In genomic region chr7:35047901-35048300, GRCh38 we compare ENCODE assay signal across 8 cellular contexts. TPM values are rescaled to one million over a fixed set of nuclear protein-coding genes. Genes with fewer than 3 reads are reported as not detected.
DNase-seq lines count a peak whose midpoint lies in the region; ATAC-seq and TF ChIP-seq lines count a peak whose summit lies in the region.
"Not testable (repeated sequence)": the region's sequence is repeated elsewhere in the genome, so short reads cannot be mapped to it uniquely, and the experiment has no call there.

No MANE protein-coding gene starts in this region.

- peak in 5 of 8 donors; percentile 49 to 78 (median 69) for ATAC-seq in heart right ventricle
- peak; percentile 82 for ATAC-seq in lung (ENCODE audit: insufficient read depth, low FRiP score)

- H3K27me3 ChIP-seq in heart right ventricle; lung (ENCODE audit: control insufficient read depth, insufficient read depth); testis: not testable (repeated sequence)

- H3K4me3 ChIP-seq in epithelial cell of esophagus (ENCODE audit: low read length); fibroblast of the aortic adventitia (ENCODE audit: low read depth, low read length); heart right ventricle; lung; testis: not testable (repeated sequence)

- TF ChIP-seq POLR2A in testis (IDR thresholded peaks at IDR 0.05), result not testable (repeated sequence)

- TF ChIP-seq CTCF in epithelial cell of esophagus (IDR thresholded peaks at IDR 0.05; ENCODE audit: insufficient read depth, low read depth, low read length, missing control alignments); fibroblast of the aortic adventitia (IDR thresholded peaks at IDR 0.05; ENCODE audit: insufficient read depth, low read length); heart right ventricle (IDR thresholded peaks at IDR 0.05); lung (IDR thresholded peaks at IDR 0.05; ENCODE audit: control extremely low read depth, extremely low read depth); testis (IDR thresholded peaks at IDR 0.05): not testable (repeated sequence)

- H3K27ac ChIP-seq in heart right ventricle, testis: not testable (repeated sequence)
- peak overlapping the region in 1 of 2 donors; percentile 67 for H3K27ac ChIP-seq in lung (ENCODE audit: low read depth in 1 of 2, low read length in 1 of 2)

- WGBS in heart right ventricle, 2 donors, result 80 to 82% methylated on average over 2 of the region's 2 CpGs
- 64% methylated on average over 2 of the region's 2 CpGs for WGBS in lung, 2 donors
- 51 to 53% methylated on average over 2 of the region's 2 CpGs for WGBS in testis, 2 donors

- not testable (repeated sequence) for H3K9me3 ChIP-seq in heart right ventricle; lung (ENCODE audit: control insufficient read depth in 2 of 2, insufficient read depth in 1 of 2, low read length in 1 of 2); testis

- peak; percentile 18 for DNase-seq in Ammon's horn (ENCODE audit: low spot score)
- peak; percentile 28 for DNase-seq in astrocyte of the hippocampus (ENCODE audit: low read depth, low spot score)
- DNase-seq in epithelial cell of esophagus (ENCODE audit: low read depth), result peak; percentile 18
- DNase-seq in fibroblast of the aortic adventitia (ENCODE audit: low read depth), result peak; percentile 20
- not testable (repeated sequence) for DNase-seq in heart right ventricle
- DNase-seq in iris pigment epithelial cell (ENCODE audit: low read depth), result peak; percentile 21
- peak; percentile 39 for DNase-seq in lung (ENCODE audit: low spot score)
- DNase-seq in testis, result peak; percentile 65

- not testable (repeated sequence) for H3K36me3 ChIP-seq in heart right ventricle; lung (ENCODE audit: control insufficient read depth in 2 of 2, insufficient read depth in 2 of 2, low read length in 2 of 2); testis (ENCODE audit: low read depth, missing control alignments)

- intact Hi-C loops in heart right ventricle (cut with DNase I); testis (cut with DNase I; ENCODE audit: low total_unique reads): not testable (repeated sequence)

- H3K4me1 ChIP-seq in heart right ventricle; lung (ENCODE audit: control insufficient read depth in 2 of 2, insufficient read depth in 2 of 2, low read length in 2 of 2): not testable (repeated sequence)
- peaks cover 12% of the 10 kb centered on the region for H3K4me1 ChIP-seq in testis

RNA-seq across cellular contexts. Expression of gene DPY19L1, which starts 10.6 kb away (rescaled TPM):
- 20.2 and 55.2 TPM in 2 replicates for total RNA-seq in fibroblast of the aortic adventitia (ENCODE audit: low replicate concordance)
- total RNA-seq in heart right ventricle, result 10 to 100 TPM; 19.8 to 28.0 (median 22.4) TPM
- polyA plus RNA-seq in heart right ventricle, result 10 to 100 TPM in 1 of 2 donors, 1 to 10 TPM in 1; 8.9 to 12.7 TPM
- 10 to 100 TPM; 46.1 to 83.3 TPM for total RNA-seq in lung
- 10 to 100 TPM; 10.4 to 19.4 TPM for polyA plus RNA-seq in lung
- 10 to 100 TPM; 40.2 to 53.4 TPM for total RNA-seq in testis
- polyA plus RNA-seq in testis (ENCODE audit: insufficient read depth, low read depth, low replicate concordance), result 63.8 TPM
